Comparison of ENCODE assay signal across 15 cellular contexts in genomic region chr3:114411292-114411691, GRCh38.
DNase-seq lines count a peak whose midpoint lies in the region; ATAC-seq, FAIRE-seq and TF ChIP-seq lines count a peak whose summit lies in the region.
"Had no signal": no experiment of that assay in that cellular context is flagged by ENCODE, and none has a peak within 500 bp of the region (broad histone marks: within the 10 kb centered on the region; RNA-seq: fewer than 3 reads in every experiment).

No MANE protein-coding gene starts in this region.

- H3K9ac ChIP-seq in kidney (ENCODE audit: low read length in 2 of 2) (no peak overlapping the region), smooth muscle cell (ENCODE audit: low read depth) (no peak overlapping the region)

- BruUV-seq in PC-9 (replicated peaks; lab: Mats Ljungman, UMichigan) = no TSS peak

- H3K9me2 ChIP-seq in PC-9 (ENCODE audit: insufficient read depth) = no peaks in the 10 kb centered on the region; the same call in 1 of the 2 replicates

- no peak overlapping the region for H3K4me2 ChIP-seq in PC-9
- no peak overlapping the region for H3K4me2 ChIP-seq in smooth muscle cell

- H4K20me1 ChIP-seq in PC-9 (ENCODE audit: insufficient read depth) (no peaks in the 10 kb centered on the region; the same call in 1 of the 2 replicates), smooth muscle cell (ENCODE audit: low read depth) (no peaks in the 10 kb centered on the region)

- intact Hi-C loops in activated CD8-positive, alpha-beta T cell treated with anti-CD3 and anti-CD28 coated beads for 36 hours (cut with micrococcal nuclease) = no loop called here
- intact Hi-C loops in kidney (cut with DNase I) (no loop called here), PC-9 (cut with micrococcal nuclease; ENCODE audit: unreplicated experiment) (no loop called here)

- CTCF ChIA-PET in activated CD8-positive, alpha-beta T cell treated with anti-CD3 and anti-CD28 coated beads for 36 hours (lab: Charles Lee) = interaction anchor here (0.9 to 4.0 kb wide), 3 partner anchors 13 to 253 kb away, joined by 3 to 27 read pairs (median 4); no protein-coding TSS in a partner anchor
- CTCF ChIA-PET in activated CD8-positive, alpha-beta T cell treated with anti-CD3 and anti-CD28 coated beads, Interleukin-2, amount 10 ng/mL, durations not matched to agents 7 days and 5 days (lab: Charles Lee) = interaction anchor here (1.0 to 1.7 kb wide), 5 partner anchors 27 to 257 kb away, joined by 3 to 6 read pairs (median 4); no protein-coding TSS in a partner anchor
- CTCF ChIA-PET in PC-9 (lab: Charles Lee) = no interaction called here
- CTCF ChIA-PET in CD8-positive, alpha-beta memory T cell (lab: Charles Lee) = interaction anchor here (1.1 to 1.5 kb wide), 3 partner anchors 8 to 258 kb away, joined by 3 to 5 read pairs (median 3); no protein-coding TSS in a partner anchor

- H3K36me3 Mint-ChIP-seq in activated CD8-positive, alpha-beta T cell treated with anti-CD3 and anti-CD28 coated beads for 36 hours (ENCODE audit: low read depth) = no peaks in the 10 kb centered on the region
- no peaks in the 10 kb centered on the region for H3K36me3 Mint-ChIP-seq in activated CD8-positive, alpha-beta T cell treated with anti-CD3 and anti-CD28 coated beads, Interleukin-2, amount 10 ng/mL, durations not matched to agents 7 days and 5 days (ENCODE audit: low read depth)
- H3K36me3 Mint-ChIP-seq in CD8-positive, alpha-beta memory T cell = no peaks in the 10 kb centered on the region
- H3K36me3 Mint-ChIP-seq: activated CD4-positive, alpha-beta memory T cell treated with anti-CD3 and anti-CD28 coated beads for 36 hours; mesothelial cell of epicardium had no signal

- peak; percentile 45 for FAIRE-seq in kidney (lab: Jason Lieb, UNC)
- FAIRE-seq: A204.1 had no signal

- peak overlapping the region; percentile 25 to 68 for H3K27ac ChIP-seq in kidney (ENCODE audit: low read depth in 2 of 2, low read length in 2 of 2)
- H3K27ac ChIP-seq in suprapubic skin = peak overlapping the region; percentile 69
- no peak overlapping the region for H3K27ac ChIP-seq in PC-9
- H3K27ac ChIP-seq in CD8-positive, alpha-beta memory T cell (ENCODE audit: low read depth, low read length) = no peak overlapping the region
- no peak overlapping the region for H3K27ac ChIP-seq in smooth muscle cell (ENCODE audit: low read depth)
- H3K27ac ChIP-seq: foreskin keratinocyte had no signal

- no peak overlapping the region for H3K4me3 Mint-ChIP-seq in activated CD8-positive, alpha-beta T cell treated with anti-CD3 and anti-CD28 coated beads for 36 hours
- H3K4me3 Mint-ChIP-seq in activated CD8-positive, alpha-beta T cell treated with anti-CD3 and anti-CD28 coated beads, Interleukin-2, amount 10 ng/mL, durations not matched to agents 7 days and 5 days = no peak overlapping the region
- no peak overlapping the region for H3K4me3 Mint-ChIP-seq in CD8-positive, alpha-beta memory T cell
- H3K4me3 Mint-ChIP-seq: activated CD4-positive, alpha-beta memory T cell treated with anti-CD3 and anti-CD28 coated beads for 36 hours; mesothelial cell of epicardium had no signal

- H3K79me2 ChIP-seq in PC-9 (ENCODE audit: low read depth) (no peaks in the 10 kb centered on the region), smooth muscle cell (ENCODE audit: low read depth) (no peaks in the 10 kb centered on the region)

- H3K27me3 ChIP-seq in suprapubic skin (no peaks in the 10 kb centered on the region), PC-9 (ENCODE audit: insufficient read depth, low read depth) (no peaks in the 10 kb centered on the region), smooth muscle cell (ENCODE audit: low read depth) (no peaks in the 10 kb centered on the region)
- H3K27me3 ChIP-seq in CD8-positive, alpha-beta memory T cell (ENCODE audit: insufficient read depth, low read length, poor library complexity, severe bottlenecking) = no peaks in the 10 kb centered on the region
- H3K27me3 ChIP-seq: foreskin keratinocyte had no signal

- no peaks in the 10 kb centered on the region for H3K9me3 Mint-ChIP-seq in activated CD8-positive, alpha-beta T cell treated with anti-CD3 and anti-CD28 coated beads for 36 hours
- no peaks in the 10 kb centered on the region for H3K9me3 Mint-ChIP-seq in activated CD8-positive, alpha-beta T cell treated with anti-CD3 and anti-CD28 coated beads, Interleukin-2, amount 10 ng/mL, durations not matched to agents 7 days and 5 days (ENCODE audit: insufficient read depth)
- no peaks in the 10 kb centered on the region for H3K9me3 Mint-ChIP-seq in CD8-positive, alpha-beta memory T cell
- H3K9me3 Mint-ChIP-seq: activated CD4-positive, alpha-beta memory T cell treated with anti-CD3 and anti-CD28 coated beads for 36 hours; mesothelial cell of epicardium had no signal

- no peak overlapping the region for H3K4me3 ChIP-seq in cardiac fibroblast (replicated peaks in 1 of 2; ENCODE audit: low read depth in 2 of 2, low read length in 2 of 2)
- H3K4me3 ChIP-seq in kidney (ENCODE audit: low read length in 2 of 2) = no peak overlapping the region
- H3K4me3 ChIP-seq in suprapubic skin = no peak overlapping the region
- no peak overlapping the region for H3K4me3 ChIP-seq in PC-9
- H3K4me3 ChIP-seq in CD8-positive, alpha-beta memory T cell (ENCODE audit: low read length) = no peak overlapping the region
- H3K4me3 ChIP-seq in smooth muscle cell = no peak overlapping the region

- no peaks in the 10 kb centered on the region for H3K27me3 Mint-ChIP-seq in activated CD8-positive, alpha-beta T cell treated with anti-CD3 and anti-CD28 coated beads for 36 hours
- no peaks in the 10 kb centered on the region for H3K27me3 Mint-ChIP-seq in activated CD8-positive, alpha-beta T cell treated with anti-CD3 and anti-CD28 coated beads, Interleukin-2, amount 10 ng/mL, durations not matched to agents 7 days and 5 days (ENCODE audit: low read depth)
- H3K27me3 Mint-ChIP-seq in CD8-positive, alpha-beta memory T cell = no peaks in the 10 kb centered on the region
- H3K27me3 Mint-ChIP-seq: activated CD4-positive, alpha-beta memory T cell treated with anti-CD3 and anti-CD28 coated beads for 36 hours had no signal

- no peaks in the 10 kb centered on the region for H3F3A ChIP-seq in PC-9 (ENCODE audit: insufficient read depth, low read depth)
- H3F3A ChIP-seq in smooth muscle cell (ENCODE audit: low read depth) = no peaks in the 10 kb centered on the region

- no peaks in the 10 kb centered on the region for H3K9me3 ChIP-seq in kidney (ENCODE audit: control insufficient read depth in 1 of 2, low read length in 2 of 2)
- no peaks in the 10 kb centered on the region for H3K9me3 ChIP-seq in suprapubic skin
- H3K9me3 ChIP-seq in PC-9 (ENCODE audit: insufficient read depth, low read depth) = no peaks in the 10 kb centered on the region
- no peaks in the 10 kb centered on the region for H3K9me3 ChIP-seq in CD8-positive, alpha-beta memory T cell (ENCODE audit: low read length)
- H3K9me3 ChIP-seq in smooth muscle cell (replicated peaks; ENCODE audit: low read depth) = no peaks in the 10 kb centered on the region

- no peak for TF ChIP-seq CTCF in activated CD8-positive, alpha-beta T cell treated with anti-CD3 and anti-CD28 coated beads for 36 hours (IDR thresholded peaks at IDR 0.05)
- TF ChIP-seq CTCF in cardiac fibroblast (IDR thresholded peaks at IDR 0.05; ENCODE audit: low read depth, low read length) = no peak
- no peak for TF ChIP-seq CTCF in kidney (IDR thresholded peaks at IDR 0.05; ENCODE audit: borderline replicate concordance, extremely low read depth, insufficient read depth)
- no peak for TF ChIP-seq CTCF in suprapubic skin (IDR thresholded peaks at IDR 0.05)
- TF ChIP-seq CTCF in PC-9 (conservative IDR thresholded peaks at IDR 0.05) = no peak
- TF ChIP-seq CTCF in smooth muscle cell (IDR thresholded peaks at IDR 0.05; ENCODE audit: borderline replicate concordance, insufficient read depth, poor library complexity, severe bottlenecking) = no peak

- H3K4me1 ChIP-seq in kidney (ENCODE audit: control insufficient read depth in 1 of 2, insufficient read depth in 1 of 2, low read depth in 1 of 2, low read length in 2 of 2) (peaks cover 17 to 22% of the 10 kb centered on the region in 2 donors), suprapubic skin (peaks cover 25% of the 10 kb centered on the region), PC-9 (replicated peaks; ENCODE audit: insufficient read depth) (0 out of 2 replicates have a peak, but pooled peaks cover 6% of the 10 kb centered on the region), smooth muscle cell (ENCODE audit: low read depth) (peaks cover 8% of the 10 kb centered on the region)
- H3K4me1 ChIP-seq in CD8-positive, alpha-beta memory T cell (ENCODE audit: insufficient read depth, low read length) = no peaks in the 10 kb centered on the region
- H3K4me1 ChIP-seq: foreskin keratinocyte had no signal

- no peak for TF ChIP-seq POLR2A in suprapubic skin (IDR thresholded peaks at IDR 0.05)

- H3K36me3 ChIP-seq in kidney (ENCODE audit: control insufficient read depth in 1 of 2, insufficient read depth in 2 of 2, low read length in 2 of 2) = no peaks in the 10 kb centered on the region
- no peaks in the 10 kb centered on the region for H3K36me3 ChIP-seq in suprapubic skin
- H3K36me3 ChIP-seq in PC-9 (ENCODE audit: low read depth) = no peaks in the 10 kb centered on the region
- H3K36me3 ChIP-seq in CD8-positive, alpha-beta memory T cell (ENCODE audit: insufficient read depth, low read length) = no peaks in the 10 kb centered on the region
- H3K36me3 ChIP-seq in smooth muscle cell (ENCODE audit: low read depth) = no peaks in the 10 kb centered on the region

- H3K4me1 Mint-ChIP-seq in activated CD8-positive, alpha-beta T cell treated with anti-CD3 and anti-CD28 coated beads for 36 hours (ENCODE audit: low read depth) = peaks cover 41% of the 10 kb centered on the region
- H3K4me1 Mint-ChIP-seq in activated CD8-positive, alpha-beta T cell treated with anti-CD3 and anti-CD28 coated beads, Interleukin-2, amount 10 ng/mL, durations not matched to agents 7 days and 5 days (ENCODE audit: low read depth) = peaks cover 2% of the 10 kb centered on the region
- H3K4me1 Mint-ChIP-seq in CD8-positive, alpha-beta memory T cell = peaks cover 2 to 23% (median 14%) of the 10 kb centered on the region in 3 donors

- no peak for ATAC-seq in activated CD8-positive, alpha-beta T cell treated with anti-CD3 and anti-CD28 coated beads for 36 hours
- no peak for ATAC-seq in activated CD8-positive, alpha-beta T cell treated with anti-CD3 and anti-CD28 coated beads, Interleukin-2, amount 10 ng/mL, durations not matched to agents 7 days and 5 days
- ATAC-seq: foreskin keratinocyte; stimulated activated naive CD8-positive, alpha-beta T cell treated with anti-CD3 and anti-CD28 coated beads, Interleukin-15, Interleukin-2, amounts not matched to agents 100 U/mL and 50 U/mL, for 24 hours had no signal

- no peak for TF ChIP-seq EP300 in suprapubic skin (IDR thresholded peaks at IDR 0.05)

- POLR2A ChIA-PET in activated CD8-positive, alpha-beta T cell treated with anti-CD3 and anti-CD28 coated beads for 36 hours (lab: Charles Lee) = interaction anchor here (1.0 to 2.2 kb wide), 2 partner anchors 12 to 16 kb away, joined by 6 read pairs; no protein-coding TSS in a partner anchor
- POLR2A ChIA-PET in activated CD8-positive, alpha-beta T cell treated with anti-CD3 and anti-CD28 coated beads, Interleukin-2, amount 10 ng/mL, durations not matched to agents 7 days and 5 days (lab: Charles Lee) = no interaction called here
- POLR2A ChIA-PET in PC-9 (lab: Charles Lee; ENCODE audit: unreplicated experiment) = no interaction called here
- POLR2A ChIA-PET in CD8-positive, alpha-beta memory T cell (lab: Charles Lee) = no interaction called here

- H3K27ac Mint-ChIP-seq in activated CD8-positive, alpha-beta T cell treated with anti-CD3 and anti-CD28 coated beads for 36 hours = peak overlapping the region; percentile 7
- H3K27ac Mint-ChIP-seq in activated CD8-positive, alpha-beta T cell treated with anti-CD3 and anti-CD28 coated beads, Interleukin-2, amount 10 ng/mL, durations not matched to agents 7 days and 5 days = no peak overlapping the region
- peak overlapping the region in 2 of 8 donors; percentile 40 to 72 for H3K27ac Mint-ChIP-seq in CD8-positive, alpha-beta memory T cell
- H3K27ac Mint-ChIP-seq: activated CD4-positive, alpha-beta memory T cell treated with anti-CD3 and anti-CD28 coated beads for 36 hours; mesothelial cell of epicardium had no signal

- H2AFZ ChIP-seq in PC-9 = no peak overlapping the region
- no peak overlapping the region for H2AFZ ChIP-seq in smooth muscle cell (ENCODE audit: low read depth)

- WGBS in suprapubic skin = 68% methylated on average over 3 of the region's 3 CpGs
- WGBS in smooth muscle cell (ENCODE audit: low lambda C conversion rate) = 58% methylated on average over 3 of the region's 3 CpGs

- no peak for DNase-seq in activated CD8-positive, alpha-beta T cell treated with anti-CD3 and anti-CD28 coated beads for 36 hours
- DNase-seq in activated CD8-positive, alpha-beta T cell treated with anti-CD3 and anti-CD28 coated beads, Interleukin-2, amount 10 ng/mL, durations not matched to agents 7 days and 5 days = no peak
- DNase-seq in cardiac fibroblast (ENCODE audit: low read depth in 2 of 2) (peak; percentile 48 to 49), kidney (no peak), suprapubic skin (ENCODE audit: low spot score in 2 of 2) (no peak), PC-9 (no peak), smooth muscle cell (lab: John Stamatoyannopoulos, UW; ENCODE audit: unreplicated experiment) (no peak)
- no peak for DNase-seq in CD8-positive, alpha-beta memory T cell
- DNase-seq: activated CD4-positive, alpha-beta memory T cell treated with anti-CD3 and anti-CD28 coated beads for 36 hours; aorta; foreskin keratinocyte; NCI-H1105 treated with DMSO at 0.1 percent for 48 hours; stimulated activated naive CD8-positive, alpha-beta T cell treated with anti-CD3 and anti-CD28 coated beads, Interleukin-15, Interleukin-2, amounts not matched to agents 100 U/mL and 50 U/mL, for 24 hours had no signal

Comparison
In these comparisons a context has a peak if more than half of its experiments do, and no peak if none do; other contexts are left out.
1. DNase-seq: peak in cardiac fibroblast (2 of 2); none in activated CD8-positive, alpha-beta T cell treated with anti-CD3 and anti-CD28 coated beads for 36 hours (single experiment), activated CD8-positive, alpha-beta T cell treated with anti-CD3 and anti-CD28 coated beads, Interleukin-2, amount 10 ng/mL, durations not matched to agents 7 days and 5 days (single experiment), kidney (single experiment), suprapubic skin (0 of 2), PC-9 (0 of 2), CD8-positive, alpha-beta memory T cell (0 of 5) and smooth muscle cell (single experiment).
2. H3K27ac ChIP-seq: peak in kidney (2 of 2) and suprapubic skin (single experiment); none in PC-9 (single experiment), CD8-positive, alpha-beta memory T cell (single experiment) and smooth muscle cell (single experiment).